Comparison of ENCODE assay signal across 8 cellular contexts in genomic region chr3:40317061-40317676, GRCh38. TPM values are rescaled to one million over a fixed set of nuclear protein-coding genes. Genes with fewer than 3 reads are reported as not detected.
A peak's percentile ranks its signal among the peaks of the same experiment; 100 is the strongest.
DNase-seq lines count a peak whose midpoint lies in the region; ATAC-seq and FAIRE-seq lines count a peak whose summit lies in the region.

No MANE protein-coding gene starts in this region.

- H3K4me1 Mint-ChIP-seq in activated T-cell treated with anti-CD3 and anti-CD28 coated beads, Interleukin-2, amount 50 U/mL, for 72 hours (ENCODE audit: low read depth): peaks cover 12% of the 10 kb centered on the region

- H3K27me3 Mint-ChIP-seq in activated T-cell treated with anti-CD3 and anti-CD28 coated beads, Interleukin-2, amount 50 U/mL, for 72 hours (ENCODE audit: low read depth): no peaks in the 10 kb centered on the region

- H3K36me3 Mint-ChIP-seq in activated T-cell treated with anti-CD3 and anti-CD28 coated beads, Interleukin-2, amount 50 U/mL, for 72 hours (ENCODE audit: insufficient read depth in 2 of 2): peaks cover 0 to 3% of the 10 kb centered on the region in 2 donors

- DNase-seq in DMS 273 treated with DMSO at 0.1 percent for 48 hours (lab: John Stamatoyannopoulos, UW) (peak; percentile 16), GM19239 (ENCODE audit: insufficient read length, low spot score) (no peak), NCI-H82 treated with DMSO at 0.1 percent for 48 hours (lab: John Stamatoyannopoulos, UW; ENCODE audit: unreplicated experiment) (peak; percentile 7), globus pallidus (ENCODE audit: low spot score) (peak; percentile 71), renal cortical epithelial cell (ENCODE audit: low read depth) (peak; percentile 63), occipital lobe (lab: John Stamatoyannopoulos, UW) (no peak)
- peak; percentile 47 to 48 for DNase-seq in activated T-cell treated with anti-CD3 and anti-CD28 coated beads, Interleukin-2, amount 50 U/mL, for 72 hours

- peak; percentile 87 for FAIRE-seq in GM19239 (lab: Jason Lieb, UNC)

- ATAC-seq in HG03432 (IDR thresholded peaks at IDR 0.05; ENCODE audit: unreplicated experiment): peak; percentile 74
- ATAC-seq in activated T-cell treated with anti-CD3 and anti-CD28 coated beads, Interleukin-2, amount 50 U/mL, for 72 hours (replicated peaks in 1 of 2): peak; percentile 72 to 75

- no peak overlapping the region for H3K27ac Mint-ChIP-seq in activated T-cell treated with anti-CD3 and anti-CD28 coated beads, Interleukin-2, amount 50 U/mL, for 72 hours

- H3K9me3 Mint-ChIP-seq in activated T-cell treated with anti-CD3 and anti-CD28 coated beads, Interleukin-2, amount 50 U/mL, for 72 hours: no peaks in the 10 kb centered on the region

- no peak overlapping the region for H3K4me3 Mint-ChIP-seq in activated T-cell treated with anti-CD3 and anti-CD28 coated beads, Interleukin-2, amount 50 U/mL, for 72 hours

RNA-seq across cellular contexts. Expression of gene EIF1B, which starts 7.7 kb away (rescaled TPM):
- 10 to 100 TPM; 89.6 to 92.4 TPM for total RNA-seq in activated T-cell treated with anti-CD3 and anti-CD28 coated beads, Interleukin-2, amount 50 U/mL, for 72 hours
- total RNA-seq in renal cortical epithelial cell (17.7 and 27.8 TPM in 2 replicates), occipital lobe (55.4 TPM)

Comparison
In these comparisons a context has a peak if more than half of its experiments do, and no peak if none do; other contexts are left out.
1. DNase-seq: peak in DMS 273 treated with DMSO at 0.1 percent for 48 hours (single experiment), NCI-H82 treated with DMSO at 0.1 percent for 48 hours (single experiment), activated T-cell treated with anti-CD3 and anti-CD28 coated beads, Interleukin-2, amount 50 U/mL, for 72 hours (2 of 2), globus pallidus (single experiment) and renal cortical epithelial cell (single experiment); none in GM19239 (single experiment) and occipital lobe (single experiment).